21 cellular contexts compared by ENCODE assay signal in genomic region chr17:10193632-10194031, GRCh38.
"Had no signal": no experiment of that assay in that cellular context is flagged by ENCODE, and none has a peak within 500 bp of the region (broad histone marks: within the 10 kb centered on the region; RNA-seq: fewer than 3 reads in every experiment).

No MANE protein-coding gene starts in this region.

- H3K36me3 ChIP-seq: esophagus squamous epithelium, suprapubic skin, transverse colon, vagina had no signal

- H3K4me1 ChIP-seq: psoas muscle had no signal

- H3K4me3 ChIP-seq: coronary artery, esophagus squamous epithelium, lung, psoas muscle, skin epidermis, suprapubic skin, transverse colon, vagina had no signal

- FAIRE-seq: frontal cortex, keratinocyte had no signal

- H3K27ac ChIP-seq: coronary artery, esophagus squamous epithelium, psoas muscle, skin epidermis, suprapubic skin, transverse colon, vagina had no signal

- DNase-seq: dermis blood vessel endothelial cell; effector memory CD4-positive, alpha-beta T cell; erythroblast; esophagus squamous epithelium; naive thymus-derived CD4-positive, alpha-beta T cell; stimulated activated CD4-positive, alpha-beta T cell treated with anti-CD3 and anti-CD28 coated beads, Interleukin-12 subunit alpha, Interleukin-12 subunit beta, amount 100 ng/mL, for 4 hours; stimulated activated CD4-positive, alpha-beta T cell treated with anti-CD3 and anti-CD28 coated beads, Interleukin-1b, Interleukin-23, amount 100 ng/mL, for 48 hours; stimulated activated CD4-positive, alpha-beta T cell treated with anti-CD3 and anti-CD28 coated beads, Interleukin-4, amount 100 ng/mL, for 1 hour; stimulated activated CD8-positive, alpha-beta memory T cell treated with anti-CD3 and anti-CD28 coated beads, Interleukin-4, amount 100 ng/mL, for 48 hours; stimulated activated naive CD4-positive, alpha-beta T cell; stimulated activated naive CD8-positive, alpha-beta T cell treated with anti-CD3 and anti-CD28 coated beads, Interleukin-15, amount 100 ng/mL, for 72 hours; transverse colon had no signal

- H3K27ac Mint-ChIP-seq: naive thymus-derived CD4-positive, alpha-beta T cell; stimulated activated naive CD8-positive, alpha-beta T cell treated with anti-CD3 and anti-CD28 coated beads, Interleukin-15, amount 100 ng/mL, for 72 hours had no signal

- H3K4me3 Mint-ChIP-seq: mesothelial cell of epicardium; naive thymus-derived CD4-positive, alpha-beta T cell; stimulated activated naive CD8-positive, alpha-beta T cell treated with anti-CD3 and anti-CD28 coated beads, Interleukin-15, amount 100 ng/mL, for 72 hours had no signal

- H3K27me3 ChIP-seq: vagina had no signal

- H3K4me1 Mint-ChIP-seq: naive thymus-derived CD4-positive, alpha-beta T cell; stimulated activated naive CD8-positive, alpha-beta T cell treated with anti-CD3 and anti-CD28 coated beads, Interleukin-15, amount 100 ng/mL, for 72 hours had no signal
